In genomic region chr10:3783313-3783689, GRCh38 we compare ENCODE assay signal across 8 cellular contexts. TPM values are rescaled to one million over a fixed set of nuclear protein-coding genes. Genes with fewer than 3 reads are reported as not detected.
DNase-seq lines count a peak whose midpoint lies in the region; ATAC-seq, FAIRE-seq and TF ChIP-seq lines count a peak whose summit lies in the region.

No MANE protein-coding gene starts in this region.

- peaks cover 0 to 10% (median 0%) of the 10 kb centered on the region in 11 donors for H3K9me3 Mint-ChIP-seq in naive thymus-derived CD4-positive, alpha-beta T cell

- POLR2A ChIA-PET in HEK293 (lab: Yijun Ruan, JAX): interaction anchor here (0.7 to 4.0 kb wide), 8 partner anchors 8 to 783 kb away, joined by 3 to 57 read pairs (median 28); no protein-coding TSS in a partner anchor
- POLR2A ChIA-PET in naive thymus-derived CD4-positive, alpha-beta T cell (lab: Charles Lee): interaction anchor here (0.7 to 6.6 kb wide), 31 partner anchors 8 to 330 kb away, joined by 3 to 401 read pairs (median 5); no protein-coding TSS in a partner anchor

- no peak for FAIRE-seq in H54 (lab: Jason Lieb, UNC)

- peak overlapping the region; percentile 86 to 99 (median 96) for H3K4me3 Mint-ChIP-seq in naive thymus-derived CD4-positive, alpha-beta T cell

- 2% methylated on average over 12 of the region's 12 CpGs for WGBS in esophagus muscularis mucosa
- WGBS in tibial nerve, 2 donors: 0 to 1% methylated on average over 12 of the region's 12 CpGs

- H3K9me3 ChIP-seq in HEK293 (ENCODE audit: control insufficient read depth, insufficient read depth, low read depth, low read length) (no peaks in the 10 kb centered on the region), esophagus muscularis mucosa (no peaks in the 10 kb centered on the region), tibial nerve (no peaks in the 10 kb centered on the region)
- H3K9me3 ChIP-seq in naive thymus-derived CD4-positive, alpha-beta T cell (ENCODE audit: control insufficient read depth in 2 of 3, low read length in 3 of 3): no peaks in the 10 kb centered on the region

- H3K36me3 ChIP-seq in HEK293 (ENCODE audit: control insufficient read depth in 2 of 2, insufficient read depth in 1 of 2, low read length in 2 of 2): peaks cover 14 to 42% of the 10 kb centered on the region in 2 experiments
- peaks cover 34 to 50% (median 38%) of the 10 kb centered on the region in 4 donors for H3K36me3 ChIP-seq in esophagus muscularis mucosa
- peaks cover 4 to 47% (median 37%) of the 10 kb centered on the region in 3 experiments for H3K36me3 ChIP-seq in naive thymus-derived CD4-positive, alpha-beta T cell (ENCODE audit: control insufficient read depth in 2 of 3, insufficient read depth in 3 of 3, low read length in 3 of 3)
- H3K36me3 ChIP-seq in tibial nerve: peaks cover 13 to 39% (median 28%) of the 10 kb centered on the region in 3 donors

- H3K4me1 ChIP-seq in HEK293 (ENCODE audit: control insufficient read depth, insufficient read depth, low read length): peaks cover 6% of the 10 kb centered on the region; the same call in 1 of the 2 replicates
- peaks cover 34 to 49% (median 44%) of the 10 kb centered on the region in 4 donors for H3K4me1 ChIP-seq in esophagus muscularis mucosa
- H3K4me1 ChIP-seq in naive thymus-derived CD4-positive, alpha-beta T cell (ENCODE audit: control insufficient read depth in 2 of 2, insufficient read depth in 2 of 2, low read length in 2 of 2): peaks cover 41 to 47% of the 10 kb centered on the region in 2 donors
- peaks cover 0 to 33% (median 24%) of the 10 kb centered on the region in 4 donors for H3K4me1 ChIP-seq in tibial nerve

- DNase-seq in GM12864 (ENCODE audit: low read depth): no peak
- peak; percentile 63 for DNase-seq in NCI-H69 (lab: John Stamatoyannopoulos, UW)
- DNase-seq in activated T-cell treated with anti-CD3 and anti-CD28 coated beads for 24 hours (ENCODE audit: low read depth): peak; percentile 58
- peak; percentile 93 for DNase-seq in esophagus muscularis mucosa (ENCODE audit: extremely low spot score)
- DNase-seq in naive thymus-derived CD4-positive, alpha-beta T cell: peak; percentile 52 to 86 (median 66)
- peak in 1 of 2 donors; percentile 53 for DNase-seq in tibial nerve (ENCODE audit: low spot score in 2 of 2)
- DNase-seq in H54 (ENCODE audit: insufficient read length, low spot score): no peak

- intact Hi-C loops in esophagus muscularis mucosa (cut with DNase I): loop anchor here (5.0 to 10.0 kb wide), 5 partner anchors 459 to 982 kb away; no protein-coding TSS in a partner anchor
- intact Hi-C loops in naive thymus-derived CD4-positive, alpha-beta T cell (cut with micrococcal nuclease): loop anchor here (1.0 to 10.0 kb wide), 8 partner anchors 18 to 872 kb away; partner anchors contain the start of gene PITRM1 (in 1 of the 2)

- peaks cover 0 to 12% (median 0%) of the 10 kb centered on the region in 5 donors for H3K27me3 Mint-ChIP-seq in naive thymus-derived CD4-positive, alpha-beta T cell

- H3K36me3 Mint-ChIP-seq in naive thymus-derived CD4-positive, alpha-beta T cell: peaks cover 21 to 54% (median 27%) of the 10 kb centered on the region in 5 donors

- peak; percentile 50 for TF ChIP-seq POLR2A in esophagus muscularis mucosa (IDR thresholded peaks at IDR 0.05; ENCODE audit: low read depth)
- TF ChIP-seq POLR2A in tibial nerve (IDR thresholded peaks at IDR 0.05): no peak
- TF ChIP-seq POLR2A in H54 (IDR thresholded peaks at IDR 0.05; ENCODE audit: low read depth, low read length): no peak

- no peaks in the 10 kb centered on the region for H3K27me3 ChIP-seq in esophagus muscularis mucosa
- H3K27me3 ChIP-seq in naive thymus-derived CD4-positive, alpha-beta T cell (ENCODE audit: control insufficient read depth in 2 of 2, insufficient read depth in 2 of 2, low read length in 2 of 2): no peaks in the 10 kb centered on the region
- H3K27me3 ChIP-seq in tibial nerve: no peaks in the 10 kb centered on the region

- TF ChIP-seq CTCF in GM12864 (IDR thresholded peaks at IDR 0.05; ENCODE audit: low read depth, low read length, missing control alignments): no peak
- TF ChIP-seq CTCF in HEK293 (tag by site-specific recombination; IDR thresholded peaks at IDR 0.05): no peak
- no peak for TF ChIP-seq CTCF in esophagus muscularis mucosa (IDR thresholded peaks at IDR 0.05)
- no peak for TF ChIP-seq CTCF in tibial nerve (IDR thresholded peaks at IDR 0.05)

- TF ChIP-seq EP300 in esophagus muscularis mucosa (IDR thresholded peaks at IDR 0.05): no peak
- no peak for TF ChIP-seq EP300 in tibial nerve (IDR thresholded peaks at IDR 0.05)

- CTCF ChIA-PET in HEK293 (lab: Yijun Ruan, JAX): interaction anchor here (0.6 to 1.3 kb wide), 5 partner anchors 13 to 315 kb away, joined by 3 to 5 read pairs (median 4); no protein-coding TSS in a partner anchor
- CTCF ChIA-PET in naive thymus-derived CD4-positive, alpha-beta T cell (lab: Charles Lee): interaction anchor here (0.7 to 1.2 kb wide), 4 partner anchors 42 to 426 kb away, joined by 3 read pairs; no protein-coding TSS in a partner anchor

- peaks cover 41 to 69% (median 52%) of the 10 kb centered on the region in 7 donors for H3K4me1 Mint-ChIP-seq in naive thymus-derived CD4-positive, alpha-beta T cell

- H3K4me3 ChIP-seq in GM12864 (ENCODE audit: low read depth, low read length) (peak overlapping the region; percentile 93), HEK293 (ENCODE audit: low read depth, low read length) (peak overlapping the region; percentile 91), esophagus muscularis mucosa (peak overlapping the region; percentile 66 to 97 (median 87)), tibial nerve (peak overlapping the region; percentile 83 to 98 (median 88))
- H3K4me3 ChIP-seq in naive thymus-derived CD4-positive, alpha-beta T cell (ENCODE audit: low read length): peak overlapping the region; percentile 92

- peak; percentile 5 for ATAC-seq in naive thymus-derived CD4-positive, alpha-beta T cell

- H3K27ac Mint-ChIP-seq in naive thymus-derived CD4-positive, alpha-beta T cell: peak overlapping the region; percentile 98 to 99 (median 99)

- peak overlapping the region; percentile 98 for H3K27ac ChIP-seq in HEK293 (ENCODE audit: extremely low read depth, low read depth, low read length)
- H3K27ac ChIP-seq in esophagus muscularis mucosa (replicated peaks in 1 of 4): peak overlapping the region; percentile 97 to 100 (median 99)
- peak overlapping the region; percentile 95 for H3K27ac ChIP-seq in naive thymus-derived CD4-positive, alpha-beta T cell (ENCODE audit: low read depth, low read length)
- peak overlapping the region; percentile 98 to 100 (median 99) for H3K27ac ChIP-seq in tibial nerve

TF ChIP-seq in HEK293, 187 proteins besides CTCF, POLR2A, EP300 and RAD21:
- peak; percentile 36; the same call in 1 of the 2 replicates for TF ChIP-seq ZNF629 (tag by site-specific recombination; IDR thresholded peaks at IDR 0.05)
- peak; percentile 79 for TF ChIP-seq ZBTB20 (tag by site-specific recombination; IDR thresholded peaks at IDR 0.05)
- TF ChIP-seq IKZF3 (tag by site-specific recombination; IDR thresholded peaks at IDR 0.05): 0 out of 2 replicates have a peak, but pooled peaks have one; percentile 6
- TF ChIP-seq ZNF610 (tag by site-specific recombination; IDR thresholded peaks at IDR 0.05; ENCODE audit: borderline replicate concordance): no peak
- TF ChIP-seq ZNF830 (tag by site-specific recombination; IDR thresholded peaks at IDR 0.05; ENCODE audit: low read depth): no peak
- TF ChIP-seq ZNF350 (tag by site-specific recombination; IDR thresholded peaks at IDR 0.05): no peak
- no peak for TF ChIP-seq TCF7L2 (IDR thresholded peaks at IDR 0.05; ENCODE audit: borderline replicate concordance, low read depth, low read length)
- 0 out of 2 replicates have a peak, but pooled peaks have one; percentile 18 for TF ChIP-seq GLIS2 (tag by site-specific recombination; IDR thresholded peaks at IDR 0.05)
- peak; percentile 27 for TF ChIP-seq ZNF394 (tag by site-specific recombination; IDR thresholded peaks at IDR 0.05; ENCODE audit: borderline replicate concordance)
- no peak for TF ChIP-seq KLF17 (tag by site-specific recombination; IDR thresholded peaks at IDR 0.05)
- TF ChIP-seq ZNF335 (tag by site-specific recombination; conservative IDR thresholded peaks at IDR 0.05): peak; percentile 83
- peak; percentile 35 for TF ChIP-seq ZBTB26 (tag by site-specific recombination; optimal IDR thresholded peaks at IDR 0.05)
- peak; percentile 22; the same call in 1 of the 2 replicates for TF ChIP-seq ZNF501 (tag by site-specific recombination; IDR thresholded peaks at IDR 0.05)
- TF ChIP-seq ZNF341 (tag by site-specific recombination; IDR thresholded peaks at IDR 0.05; ENCODE audit: low read depth): 0 out of 2 replicates have a peak, but pooled peaks have one; percentile 6
- TF ChIP-seq ZBTB48 (tag by site-specific recombination; IDR thresholded peaks at IDR 0.05): peak; percentile 34

RNA-seq across cellular contexts. Expression of gene KLF6, which starts 1.7 kb away (rescaled TPM):
- total RNA-seq in esophagus muscularis mucosa (100 to 1,000 TPM; 114 to 145 (median 123) TPM), tibial nerve (100 to 1,000 TPM; 156 to 226 (median 189) TPM)
- 1,000 to 10,000 TPM in 1 of 5 experiments, 100 to 1,000 TPM in 4; 142 to 1,870 (median 168) TPM for total RNA-seq in naive thymus-derived CD4-positive, alpha-beta T cell
- 100 to 1,000 TPM; 153 to 190 TPM for polyA plus RNA-seq in naive thymus-derived CD4-positive, alpha-beta T cell

Comparison
In these comparisons a context has a peak if more than half of its experiments do, and no peak if none do; other contexts are left out.
1. DNase-seq: peak in NCI-H69 (single experiment), activated T-cell treated with anti-CD3 and anti-CD28 coated beads for 24 hours (single experiment), esophagus muscularis mucosa (single experiment) and naive thymus-derived CD4-positive, alpha-beta T cell (9 of 9); none in GM12864 (single experiment) and H54 (single experiment).
2. Peak in every context shown above with its lines, with median percentiles within 50 percentile points of each other: H3K4me3 ChIP-seq and H3K27ac ChIP-seq.